In genomic region chr9:133874659-133875058, GRCh38 we compare ENCODE assay signal across 19 cellular contexts.
DNase-seq lines count a peak whose midpoint lies in the region; FAIRE-seq and TF ChIP-seq lines count a peak whose summit lies in the region.
"Had no signal": no experiment of that assay in that cellular context is flagged by ENCODE, and none has a peak within 500 bp of the region (broad histone marks: within the 10 kb centered on the region; RNA-seq: fewer than 3 reads in every experiment).

No MANE protein-coding gene starts in this region.

- H4K20me1 ChIP-seq in astrocyte (ENCODE audit: insufficient read depth, low read length) = peaks cover 5% of the 10 kb centered on the region

- peak overlapping the region; percentile 88 for H3K9ac ChIP-seq in astrocyte (ENCODE audit: low read length)
- H3K9ac ChIP-seq: parathyroid adenoma had no signal

- peaks cover 9 to 17% of the 10 kb centered on the region in 2 donors for H3K4me1 ChIP-seq in breast epithelium
- H3K4me1 ChIP-seq in astrocyte (ENCODE audit: insufficient read depth, low read length) = peaks cover 38% of the 10 kb centered on the region
- H3K4me1 ChIP-seq in mesodermal cell (ENCODE audit: control insufficient read depth, insufficient read depth, low read length, poor library complexity, severe bottlenecking) = peaks cover 41% of the 10 kb centered on the region
- H3K4me1 ChIP-seq: parathyroid adenoma had no signal

- no peak for FAIRE-seq in astrocyte (lab: Jason Lieb, UNC)
- FAIRE-seq: small intestine had no signal

- H2AFZ ChIP-seq in astrocyte (ENCODE audit: low read depth, low read length) = no peak overlapping the region
- H2AFZ ChIP-seq: parathyroid adenoma had no signal

- no peak for TF ChIP-seq POLR2A in breast epithelium (IDR thresholded peaks at IDR 0.05)

- H3K9me3 Mint-ChIP-seq in MCF 10A (ENCODE audit: unreplicated experiment) (no peaks in the 10 kb centered on the region), astrocyte (ENCODE audit: unreplicated experiment) (no peaks in the 10 kb centered on the region), type B pancreatic cell (no peaks in the 10 kb centered on the region)
- H3K9me3 Mint-ChIP-seq: activated naive CD8-positive, alpha-beta T cell treated with anti-CD3 and anti-CD28 coated beads, Interleukin-2, amount 50 U/mL, for 24 hours had no signal

- H3K9me3 ChIP-seq in breast epithelium = no peaks in the 10 kb centered on the region
- no peaks in the 10 kb centered on the region for H3K9me3 ChIP-seq in astrocyte (ENCODE audit: insufficient read depth, low read depth, low read length)
- no peaks in the 10 kb centered on the region for H3K9me3 ChIP-seq in mesodermal cell (ENCODE audit: control insufficient read depth, low read length)
- H3K9me3 ChIP-seq: BE2C, esophagus muscularis mucosa, lower lobe of right lung had no signal

- H3K79me2 ChIP-seq in astrocyte (ENCODE audit: insufficient read depth, low read length) = peaks cover 80% of the 10 kb centered on the region
- H3K79me2 ChIP-seq: parathyroid adenoma had no signal

- H3K27ac ChIP-seq in breast epithelium (peak overlapping the region in 1 of 2 donors; percentile 21), astrocyte (ENCODE audit: low read depth, low read length) (peak overlapping the region; percentile 98), mesodermal cell (ENCODE audit: low read depth, low read length, severe bottlenecking) (peak overlapping the region; percentile 89)
- H3K27ac ChIP-seq: 22Rv1, cardiac muscle cell, esophagus muscularis mucosa, lower lobe of right lung, parathyroid adenoma, SK-N-MC had no signal

- no peak for TF ChIP-seq CTCF in MCF 10A (IDR thresholded peaks at IDR 0.05; ENCODE audit: unreplicated experiment)
- no peak for TF ChIP-seq CTCF in breast epithelium (IDR thresholded peaks at IDR 0.05)
- TF ChIP-seq CTCF in astrocyte (IDR thresholded peaks at IDR 0.05; ENCODE audit: insufficient read depth, low read depth, low read length) = no peak
- TF ChIP-seq CTCF in type B pancreatic cell (conservative IDR thresholded peaks at IDR 0.05) = no peak

- POLR2A ChIA-PET in MCF 10A (lab: Yijun Ruan, JAX) = interaction anchor here (1.2 to 3.1 kb wide), 8 partner anchors 7 to 181 kb away, joined by 3 to 15 read pairs (median 8); no protein-coding TSS in a partner anchor

- H3K36me3 ChIP-seq in breast epithelium (no peaks in the 10 kb centered on the region), astrocyte (ENCODE audit: insufficient read depth, low read length) (no peaks in the 10 kb centered on the region), mesodermal cell (ENCODE audit: control insufficient read depth, insufficient read depth, low read length) (no peaks in the 10 kb centered on the region)
- H3K36me3 ChIP-seq: BE2C, cardiac muscle cell, esophagus muscularis mucosa, lower lobe of right lung had no signal

- no TSS peak for BruUV-seq in MCF 10A (replicated peaks; lab: Mats Ljungman, UMichigan)

- H3K4me3 ChIP-seq in breast epithelium (no peak overlapping the region), astrocyte (ENCODE audit: insufficient read depth, low read depth, low read length) (no peak overlapping the region), mesodermal cell (ENCODE audit: extremely low read depth, insufficient read depth, low read length, poor library complexity, severe bottlenecking) (no peak overlapping the region)
- H3K4me3 ChIP-seq: cardiac muscle cell, esophagus muscularis mucosa, lower lobe of right lung, SK-N-MC had no signal

- intact Hi-C loops in MCF 10A (cut with micrococcal nuclease) (loop anchor here (1.0 to 2.0 kb wide), 2 partner anchors 70 to 119 kb away; no protein-coding TSS in a partner anchor), breast epithelium (cut with DNase I; ENCODE audit: low total_unique reads) (no loop called here)

- no peaks in the 10 kb centered on the region for H3K27me3 Mint-ChIP-seq in MCF 10A (ENCODE audit: insufficient read depth, unreplicated experiment)
- H3K27me3 Mint-ChIP-seq in astrocyte (ENCODE audit: low read depth, unreplicated experiment) = no peaks in the 10 kb centered on the region
- H3K27me3 Mint-ChIP-seq in type B pancreatic cell = no peaks in the 10 kb centered on the region

- peak overlapping the region; percentile 87 for H3K27ac Mint-ChIP-seq in MCF 10A (ENCODE audit: low read depth, unreplicated experiment)
- peak overlapping the region; percentile 98 for H3K27ac Mint-ChIP-seq in astrocyte (ENCODE audit: unreplicated experiment)
- H3K27ac Mint-ChIP-seq in type B pancreatic cell = peak overlapping the region; percentile 93
- H3K27ac Mint-ChIP-seq: activated naive CD8-positive, alpha-beta T cell treated with anti-CD3 and anti-CD28 coated beads, Interleukin-2, amount 50 U/mL, for 24 hours had no signal

- DNase-seq in MCF 10A (ENCODE audit: unreplicated experiment) = no peak
- DNase-seq in breast epithelium (ENCODE audit: low spot score in 2 of 2) = no peak
- no peak for DNase-seq in astrocyte (ENCODE audit: low read depth)
- DNase-seq in type B pancreatic cell (ENCODE audit: extremely low spot score, unreplicated experiment) = no peak
- DNase-seq in KG1 (lab: John Stamatoyannopoulos, UW) = no peak
- no peak for DNase-seq in HCEC 1CT
- no peak for DNase-seq in dermis blood vessel endothelial cell
- DNase-seq: activated CD4-positive, alpha-beta T cell treated with anti-CD3 and anti-CD28 coated beads for 4 hours; activated naive CD8-positive, alpha-beta T cell treated with anti-CD3 and anti-CD28 coated beads, Interleukin-2, amount 50 U/mL, for 24 hours; lower lobe of right lung; stimulated activated CD4-positive, alpha-beta T cell treated with anti-CD3 and anti-CD28 coated beads, Interleukin-4, amount 100 ng/mL, for 1 hour had no signal

- WGBS in mesodermal cell (ENCODE audit: insufficient coverage in 2 of 2), 2 experiments = 85 to 94% methylated on average over 5 to 10 of the region's 10 CpGs

- H3K4me1 Mint-ChIP-seq in MCF 10A (ENCODE audit: insufficient read depth, unreplicated experiment) = peaks cover 40% of the 10 kb centered on the region
- H3K4me1 Mint-ChIP-seq in astrocyte (ENCODE audit: low read depth, unreplicated experiment) = peaks cover 32% of the 10 kb centered on the region
- H3K4me1 Mint-ChIP-seq in type B pancreatic cell (ENCODE audit: unreplicated experiment) = peaks cover 40% of the 10 kb centered on the region

- peak overlapping the region; percentile 45 for H3K4me3 Mint-ChIP-seq in MCF 10A (ENCODE audit: unreplicated experiment)
- peak overlapping the region; percentile 47 for H3K4me3 Mint-ChIP-seq in astrocyte (ENCODE audit: unreplicated experiment)
- H3K4me3 Mint-ChIP-seq in type B pancreatic cell = peak overlapping the region; percentile 80
- H3K4me3 Mint-ChIP-seq: activated naive CD8-positive, alpha-beta T cell treated with anti-CD3 and anti-CD28 coated beads, Interleukin-2, amount 50 U/mL, for 24 hours had no signal

- H3K27me3 ChIP-seq in breast epithelium = no peaks in the 10 kb centered on the region
- H3K27me3 ChIP-seq in astrocyte (ENCODE audit: insufficient read depth, low read length) = no peaks in the 10 kb centered on the region
- H3K27me3 ChIP-seq: BE2C, cardiac muscle cell, esophagus muscularis mucosa had no signal

- no peaks in the 10 kb centered on the region for H3K36me3 Mint-ChIP-seq in MCF 10A (ENCODE audit: insufficient read depth, unreplicated experiment)
- H3K36me3 Mint-ChIP-seq in astrocyte (ENCODE audit: low read depth, unreplicated experiment) = peaks cover 10% of the 10 kb centered on the region
- peaks cover 3% of the 10 kb centered on the region for H3K36me3 Mint-ChIP-seq in type B pancreatic cell

- CTCF ChIA-PET in MCF 10A (lab: Yijun Ruan, JAX) = interaction anchor here (0.5 to 1.4 kb wide), 8 partner anchors 22 to 641 kb away, joined by 3 to 5 read pairs (median 3); no protein-coding TSS in a partner anchor

- H3K4me2 ChIP-seq in astrocyte (ENCODE audit: low read length) = peak overlapping the region; percentile 74
